18 cellular contexts compared by ENCODE assay signal in genomic region chr4:92050875-92051274, GRCh38.
DNase-seq lines count a peak whose midpoint lies in the region; ATAC-seq and TF ChIP-seq lines count a peak whose summit lies in the region.
"Had no signal": no experiment of that assay in that cellular context is flagged by ENCODE, and none has a peak within 500 bp of the region (broad histone marks: within the 10 kb centered on the region; RNA-seq: fewer than 3 reads in every experiment).

No MANE protein-coding gene starts in this region.

- H3K4me2 ChIP-seq in PC-3 (ENCODE audit: low read length), result no peak overlapping the region
- H3K4me2 ChIP-seq: A549 had no signal

- CTCF ChIA-PET in PC-3 (lab: Charles Lee), result interaction anchor here (0.7 kb wide), 1 partner anchor 745 kb away, joined by 3 read pairs; no protein-coding TSS in a partner anchor

- no peaks in the 10 kb centered on the region for H3K36me3 ChIP-seq in PC-3 (ENCODE audit: low read depth, low read length)
- no peaks in the 10 kb centered on the region for H3K36me3 ChIP-seq in left lung
- H3K36me3 ChIP-seq in upper lobe of right lung, result no peaks in the 10 kb centered on the region
- H3K36me3 ChIP-seq: BE2C had no signal

- TF ChIP-seq CTCF in PC-3 (conservative IDR thresholded peaks at IDR 0.05; ENCODE audit: low read depth, low read length), result no peak
- TF ChIP-seq CTCF in left lung (IDR thresholded peaks at IDR 0.05), result no peak
- no peak for TF ChIP-seq CTCF in upper lobe of right lung (IDR thresholded peaks at IDR 0.05)

- H3K9me3 ChIP-seq in PC-3 (ENCODE audit: low read length) (no peaks in the 10 kb centered on the region), left lung (peaks cover 0 to 17% of the 10 kb centered on the region in 2 donors), upper lobe of right lung (no peaks in the 10 kb centered on the region)
- H3K9me3 ChIP-seq: A549, BE2C had no signal

- H3K9me2 ChIP-seq in PC-3 (replicated peaks; ENCODE audit: low read length), result no peaks in the 10 kb centered on the region

- H3K36me3 Mint-ChIP-seq in stimulated activated naive B cell treated with anti-CD40 and anti-IgM and Interleukin-4, amounts not matched to agents 10 μg/mL and 1 μg/mL and 100 μg/mL, for 72 hours, result no peaks in the 10 kb centered on the region
- H3K36me3 Mint-ChIP-seq: CD14-positive monocyte; CD8-positive, alpha-beta T cell had no signal

- H3K27me3 Mint-ChIP-seq in stimulated activated naive B cell treated with anti-CD40 and anti-IgM and Interleukin-4, amounts not matched to agents 10 μg/mL and 1 μg/mL and 100 μg/mL, for 72 hours, result no peaks in the 10 kb centered on the region

- no peak overlapping the region for H3K9ac ChIP-seq in PC-3 (ENCODE audit: low read length)
- H3K9ac ChIP-seq: GM23248 had no signal

- no peaks in the 10 kb centered on the region for H3K79me2 ChIP-seq in PC-3 (ENCODE audit: low read length)

- intact Hi-C loops in PC-3 (cut with micrococcal nuclease), result no loop called here
- intact Hi-C loops in left lung (cut with DNase I), result no loop called here
- intact Hi-C loops in upper lobe of right lung (cut with DNase I), result no loop called here

- H2AFZ ChIP-seq in PC-3 (ENCODE audit: low read length), result peak overlapping the region; percentile 21; the same call in 1 of the 2 replicates
- H2AFZ ChIP-seq: GM23248 had no signal

- H3K27me3 ChIP-seq in PC-3 (ENCODE audit: low read length), result no peaks in the 10 kb centered on the region
- H3K27me3 ChIP-seq in left lung, result no peaks in the 10 kb centered on the region
- H3K27me3 ChIP-seq in upper lobe of right lung, result no peaks in the 10 kb centered on the region
- H3K27me3 ChIP-seq: BE2C had no signal

- POLR2A ChIA-PET in PC-3 (lab: Charles Lee; ENCODE audit: unreplicated experiment), result no interaction called here

- H3K27ac Mint-ChIP-seq in stimulated activated naive B cell treated with anti-CD40 and anti-IgM and Interleukin-4, amounts not matched to agents 10 μg/mL and 1 μg/mL and 100 μg/mL, for 72 hours, result no peak overlapping the region
- H3K27ac Mint-ChIP-seq: CD8-positive, alpha-beta T cell had no signal

- H4K20me1 ChIP-seq in PC-3 (ENCODE audit: low read length), result no peaks in the 10 kb centered on the region

- peaks cover 5 to 9% of the 10 kb centered on the region in 2 donors for H3K9me3 Mint-ChIP-seq in stimulated activated naive B cell treated with anti-CD40 and anti-IgM and Interleukin-4, amounts not matched to agents 10 μg/mL and 1 μg/mL and 100 μg/mL, for 72 hours

- no peak overlapping the region for H3K4me3 ChIP-seq in PC-3 (ENCODE audit: low read length)
- H3K4me3 ChIP-seq in left lung, result no peak overlapping the region
- H3K4me3 ChIP-seq in upper lobe of right lung, result no peak overlapping the region
- H3K4me3 ChIP-seq: A549, GM23248 had no signal

- DNase-seq in PC-3 (peak; percentile 1), astrocyte of the hippocampus (ENCODE audit: low read depth, low spot score) (peak; percentile 7), left lung (peak in 1 of 2 donors; percentile 54), upper lobe of right lung (no peak), SW480 (ENCODE audit: low spot score) (no peak), C1 segment of cervical spinal cord (lab: John Stamatoyannopoulos, UW) (no peak)
- no peak for DNase-seq in stimulated activated naive B cell treated with anti-CD40 and anti-IgM and Interleukin-4, amounts not matched to agents 10 μg/mL and 1 μg/mL and 100 μg/mL, for 72 hours
- DNase-seq: BE2C; CD8-positive, alpha-beta T cell; COR-L47; DMS153; DMS79 treated with DMSO at 0.1 percent for 48 hours; EL; GM23248 had no signal

- no TSS peak for BruUV-seq in PC-3 (replicated peaks; lab: Mats Ljungman, UMichigan)

- H3K27ac ChIP-seq in PC-3 (ENCODE audit: low read length) (no peak overlapping the region), left lung (no peak overlapping the region), upper lobe of right lung (no peak overlapping the region)
- H3K27ac ChIP-seq: A549, GM23248, HL-60 had no signal

- H3K4me1 ChIP-seq in PC-3 (ENCODE audit: insufficient read depth, low read length) (no peaks in the 10 kb centered on the region), left lung (no peaks in the 10 kb centered on the region), upper lobe of right lung (no peaks in the 10 kb centered on the region)
- H3K4me1 ChIP-seq: A549, BE2C had no signal

- H3K4me3 Mint-ChIP-seq in stimulated activated naive B cell treated with anti-CD40 and anti-IgM and Interleukin-4, amounts not matched to agents 10 μg/mL and 1 μg/mL and 100 μg/mL, for 72 hours, result no peak overlapping the region
- H3K4me3 Mint-ChIP-seq: CD14-positive monocyte; CD8-positive, alpha-beta T cell had no signal

- ATAC-seq in PC-3 (no peak), left lung (peak; percentile 97), upper lobe of right lung (peak; percentile 89)
- ATAC-seq in stimulated activated naive B cell treated with anti-CD40 and anti-IgM and Interleukin-4, amounts not matched to agents 10 μg/mL and 1 μg/mL and 100 μg/mL, for 72 hours (replicated peaks), result no peak
- ATAC-seq: A549; CD8-positive, alpha-beta T cell; HCT116 had no signal

- no peaks in the 10 kb centered on the region for H3K4me1 Mint-ChIP-seq in stimulated activated naive B cell treated with anti-CD40 and anti-IgM and Interleukin-4, amounts not matched to agents 10 μg/mL and 1 μg/mL and 100 μg/mL, for 72 hours
- H3K4me1 Mint-ChIP-seq: CD14-positive monocyte had no signal

- no peaks in the 10 kb centered on the region for H3F3A ChIP-seq in PC-3 (ENCODE audit: low read length, unreplicated experiment)

Comparison
In these comparisons a context has a peak if more than half of its experiments do, and no peak if none do; other contexts are left out.
1. ATAC-seq: peak in left lung (single experiment) and upper lobe of right lung (single experiment); none in PC-3 (single experiment) and stimulated activated naive B cell treated with anti-CD40 and anti-IgM and Interleukin-4, amounts not matched to agents 10 μg/mL and 1 μg/mL and 100 μg/mL, for 72 hours (0 of 2).
2. DNase-seq: peak in PC-3 (single experiment) and astrocyte of the hippocampus (single experiment); none in upper lobe of right lung (single experiment), SW480 (single experiment), C1 segment of cervical spinal cord (0 of 14) and stimulated activated naive B cell treated with anti-CD40 and anti-IgM and Interleukin-4, amounts not matched to agents 10 μg/mL and 1 μg/mL and 100 μg/mL, for 72 hours (single experiment).